ENCODE assay signal across 25 cellular contexts in genomic region chr6:9717568-9717967, GRCh38.
"Had no signal": no experiment of that assay in that cellular context is flagged by ENCODE, and none has a peak within 500 bp of the region (broad histone marks: within the 10 kb centered on the region; RNA-seq: fewer than 3 reads in every experiment).

No MANE protein-coding gene starts in this region.

- H3K27ac ChIP-seq: neutrophil, ovary, parathyroid adenoma, psoas muscle, right lobe of liver, sigmoid colon, stomach, thoracic aorta, thyroid gland, tibial nerve, upper lobe of right lung, uterus had no signal

- ATAC-seq: naive thymus-derived CD4-positive, alpha-beta T cell; natural killer cell; psoas muscle; right cardiac atrium; right lobe of liver; stimulated activated effector memory CD8-positive, alpha-beta T cell treated with anti-CD3 and anti-CD28 coated beads, Interleukin-12 subunit alpha, Interleukin-12 subunit beta, amount 100 ng/mL, for 72 hours; stimulated activated naive B cell treated with anti-CD40 and anti-IgM and Interleukin-4, amounts not matched to agents 10 μg/mL and 1 μg/mL and 100 μg/mL, for 72 hours; upper lobe of right lung had no signal

- H2AFZ ChIP-seq: parathyroid adenoma had no signal

- H3K9ac ChIP-seq: parathyroid adenoma had no signal

- H3K9me3 ChIP-seq: neutrophil, ovary, psoas muscle, right lobe of liver, sigmoid colon, stomach, thoracic aorta, thyroid gland, tibial nerve, upper lobe of right lung, uterus had no signal

- DNase-seq: naive thymus-derived CD4-positive, alpha-beta T cell; natural killer cell; nucleus accumbens; ovary; posterior cingulate gyrus; psoas muscle; right cardiac atrium; right lobe of liver; sigmoid colon; small intestine; stimulated activated CD4-positive, alpha-beta T cell treated with anti-CD3 and anti-CD28 coated beads, Interleukin-15, amount 100 ng/mL, for 24 hours; stimulated activated CD4-positive, alpha-beta T cell treated with anti-CD3 and anti-CD28 coated beads, Interleukin-2, amount 100 ng/mL, for 24 hours; stimulated activated CD4-positive, alpha-beta T cell treated with anti-CD3 and anti-CD28 coated beads, Interleukin-2, amount 100 ng/mL, for 48 hours; stimulated activated CD4-positive, alpha-beta T cell treated with anti-CD3 and anti-CD28 coated beads, Interleukin-4, amount 100 ng/mL, for 24 hours; stimulated activated naive B cell treated with anti-CD40 and anti-IgM and Interleukin-4, amounts not matched to agents 10 μg/mL and 1 μg/mL and 100 μg/mL, for 72 hours; stimulated activated naive CD4-positive, alpha-beta T cell treated with Interleukin-2 at 50 U/mL for 16 hours; stomach; thyroid gland; upper lobe of right lung; uterus had no signal

- H3K4me1 ChIP-seq: parathyroid adenoma, psoas muscle, right lobe of liver, sigmoid colon, stomach, thyroid gland, tibial nerve, upper lobe of right lung, uterus had no signal

- H3K79me2 ChIP-seq: parathyroid adenoma had no signal

- H3K4me3 ChIP-seq: ovary, psoas muscle, right lobe of liver, sigmoid colon, stomach, thoracic aorta, thyroid gland, tibial nerve, upper lobe of right lung, uterus had no signal

- H3K27me3 ChIP-seq: neutrophil, ovary, right lobe of liver, sigmoid colon, stomach, thyroid gland, tibial nerve, upper lobe of right lung, uterus had no signal

- H3K36me3 ChIP-seq: neutrophil, ovary, right lobe of liver, sigmoid colon, stomach, thoracic aorta, thyroid gland, tibial nerve, upper lobe of right lung, uterus had no signal
